8 cellular contexts compared by ENCODE assay signal in genomic region chr1:52725903-52726264, GRCh38. TPM values are rescaled to one million over a fixed set of nuclear protein-coding genes. Genes with fewer than 3 reads are reported as not detected.
DNase-seq lines count a peak whose midpoint lies in the region; ATAC-seq and TF ChIP-seq lines count a peak whose summit lies in the region.

No MANE protein-coding gene starts in this region.

- peaks cover 14 to 21% (median 15%) of the 10 kb centered on the region in 4 donors for H3K4me1 ChIP-seq in upper lobe of left lung

- no peak for TF ChIP-seq EP300 in upper lobe of left lung (IDR thresholded peaks at IDR 0.05)

- in situ Hi-C loops in brain microvascular endothelial cell (cut with HindIII; ENCODE audit: low pct_ligation_motif_present, low sequenced_read_pairs) = no loop called here

- no peaks in the 10 kb centered on the region for H3K27me3 ChIP-seq in brain microvascular endothelial cell (replicated peaks)
- H3K27me3 ChIP-seq in upper lobe of left lung = no peaks in the 10 kb centered on the region

- no peak for ATAC-seq in activated T-cell treated with anti-CD3 and anti-CD28 coated beads, Interleukin-2, amount 50 U/mL, for 4 hours
- no peak for ATAC-seq in memory B cell (ENCODE audit: low read depth)
- ATAC-seq in upper lobe of left lung (ENCODE audit: low FRiP score in 2 of 2) = no peak

- DNase-seq in activated T-cell treated with anti-CD3 and anti-CD28 coated beads, Interleukin-2, amount 50 U/mL, for 4 hours = no peak
- DNase-seq in activated T-cell treated with anti-CD3 and anti-CD28 coated beads for 4 hours = no peak
- DNase-seq in brain microvascular endothelial cell = no peak
- no peak for DNase-seq in memory B cell (ENCODE audit: low spot score in 2 of 2)
- no peak for DNase-seq in upper lobe of left lung
- DNase-seq in stimulated activated naive CD4-positive, alpha-beta T cell treated with Interleukin-2 at 50 U/mL for 16 hours (lab: John Stamatoyannopoulos, UW) = no peak
- DNase-seq in SKM-1 (lab: John Stamatoyannopoulos, UW; ENCODE audit: unreplicated experiment) = no peak
- DNase-seq in mesenteric fat pad (ENCODE audit: low spot score) = no peak

- H3K4me3 Mint-ChIP-seq in activated T-cell treated with anti-CD3 and anti-CD28 coated beads, Interleukin-2, amount 50 U/mL, for 4 hours = peak overlapping the region; percentile 75
- H3K4me3 Mint-ChIP-seq in memory B cell = peak overlapping the region; percentile 89

- 6 to 8% methylated on average over 5 to 6 of the region's 6 CpGs for WGBS in upper lobe of left lung, 2 donors

- peak overlapping the region; percentile 73 for H3K27ac Mint-ChIP-seq in memory B cell

- no peaks in the 10 kb centered on the region for H3K36me3 Mint-ChIP-seq in activated T-cell treated with anti-CD3 and anti-CD28 coated beads, Interleukin-2, amount 50 U/mL, for 4 hours (ENCODE audit: insufficient read depth)
- no peaks in the 10 kb centered on the region for H3K36me3 Mint-ChIP-seq in memory B cell

- peaks cover 35% of the 10 kb centered on the region for H3K4me1 Mint-ChIP-seq in activated T-cell treated with anti-CD3 and anti-CD28 coated beads, Interleukin-2, amount 50 U/mL, for 4 hours (ENCODE audit: low read depth)
- H3K4me1 Mint-ChIP-seq in memory B cell = peaks cover 25% of the 10 kb centered on the region

- H3K27me3 Mint-ChIP-seq in activated T-cell treated with anti-CD3 and anti-CD28 coated beads, Interleukin-2, amount 50 U/mL, for 4 hours (ENCODE audit: low read depth) = peaks cover 3% of the 10 kb centered on the region
- H3K27me3 Mint-ChIP-seq in memory B cell = peaks cover 5% of the 10 kb centered on the region

- no peak for TF ChIP-seq POLR2A in upper lobe of left lung (IDR thresholded peaks at IDR 0.05)

- H3K9me3 ChIP-seq in upper lobe of left lung = no peaks in the 10 kb centered on the region

- peak overlapping the region; percentile 46 for H3K4me3 ChIP-seq in brain microvascular endothelial cell (ENCODE audit: low read depth, low read length)
- H3K4me3 ChIP-seq in upper lobe of left lung = peak overlapping the region in 3 of 4 donors; percentile 68 to 94 (median 80)

- no peaks in the 10 kb centered on the region for H3K36me3 ChIP-seq in brain microvascular endothelial cell (replicated peaks)
- H3K36me3 ChIP-seq in upper lobe of left lung = no peaks in the 10 kb centered on the region

- no peaks in the 10 kb centered on the region for H3K9me3 Mint-ChIP-seq in activated T-cell treated with anti-CD3 and anti-CD28 coated beads, Interleukin-2, amount 50 U/mL, for 4 hours
- H3K9me3 Mint-ChIP-seq in memory B cell = no peaks in the 10 kb centered on the region

- H3K27ac ChIP-seq in brain microvascular endothelial cell = no peak overlapping the region
- peak overlapping the region; percentile 77 to 96 (median 82) for H3K27ac ChIP-seq in upper lobe of left lung

- TF ChIP-seq CTCF in brain microvascular endothelial cell (IDR thresholded peaks at IDR 0.05; ENCODE audit: low read depth, low read length, missing control alignments) (no peak), upper lobe of left lung (IDR thresholded peaks at IDR 0.05) (no peak)

RNA-seq across cellular contexts. Expression of gene ZYG11B, which starts 0.4 kb away (rescaled TPM):
- 1 to 10 TPM; 7.7 to 9.2 (median 7.7) TPM for total RNA-seq in activated T-cell treated with anti-CD3 and anti-CD28 coated beads, Interleukin-2, amount 50 U/mL, for 4 hours
- total RNA-seq in upper lobe of left lung = 10 to 100 TPM; 23.0 to 37.2 (median 25.7) TPM
- total RNA-seq in mesenteric fat pad = 33.0 TPM

RNA-seq across cellular contexts. Expression of gene COA7, which starts 27.7 kb away (rescaled TPM):
- total RNA-seq in activated T-cell treated with anti-CD3 and anti-CD28 coated beads, Interleukin-2, amount 50 U/mL, for 4 hours = 10 to 100 TPM; 35.3 to 45.1 (median 44.0) TPM
- 10 to 100 TPM in 3 of 6 donors, 1 to 10 TPM in 3; 2.2 to 20.8 (median 10.6) TPM for total RNA-seq in upper lobe of left lung
- total RNA-seq in mesenteric fat pad = 24.5 TPM
